Comparison of ENCODE assay signal across 1 cellular context in the genomic region with DNA sequence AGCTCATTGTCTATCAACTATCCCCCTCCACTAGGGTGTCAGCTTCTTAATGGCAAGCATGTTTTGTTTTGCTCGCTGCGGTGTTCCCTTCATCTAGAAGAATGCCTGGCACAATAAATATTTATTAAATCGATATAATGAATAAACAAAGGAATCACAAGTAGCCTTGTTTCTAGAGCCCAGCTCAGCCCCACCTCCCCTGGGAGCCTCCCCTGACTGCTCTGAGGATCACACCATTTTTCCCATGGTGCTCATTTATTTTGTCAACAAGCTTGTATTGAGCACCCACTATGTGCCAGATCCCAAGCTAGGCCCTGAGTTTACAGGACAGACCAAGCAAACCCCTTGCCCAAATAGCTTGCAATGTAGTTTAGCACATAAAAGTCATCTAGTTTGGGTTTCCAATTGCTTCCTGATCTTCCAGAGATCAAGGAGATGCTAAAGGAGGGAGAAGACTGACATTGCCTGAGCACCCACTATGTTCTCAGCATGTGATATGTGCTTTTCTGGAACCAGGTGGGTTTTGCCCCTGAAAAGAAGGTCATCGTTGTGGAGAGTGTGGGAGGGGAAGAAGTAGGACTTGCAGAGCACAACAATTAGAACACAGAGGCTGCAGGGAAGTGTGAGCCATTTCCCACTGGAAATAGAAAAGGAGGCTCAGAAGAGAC.
TF ChIP-seq lines count a peak whose summit lies in the region.

No MANE protein-coding gene starts in this region.

TF ChIP-seq in HepG2, 621 proteins besides CTCF, POLR2A, EP300 and RAD21 (continued from another document and continues in another):
- TF ChIP-seq, protein P1, sequence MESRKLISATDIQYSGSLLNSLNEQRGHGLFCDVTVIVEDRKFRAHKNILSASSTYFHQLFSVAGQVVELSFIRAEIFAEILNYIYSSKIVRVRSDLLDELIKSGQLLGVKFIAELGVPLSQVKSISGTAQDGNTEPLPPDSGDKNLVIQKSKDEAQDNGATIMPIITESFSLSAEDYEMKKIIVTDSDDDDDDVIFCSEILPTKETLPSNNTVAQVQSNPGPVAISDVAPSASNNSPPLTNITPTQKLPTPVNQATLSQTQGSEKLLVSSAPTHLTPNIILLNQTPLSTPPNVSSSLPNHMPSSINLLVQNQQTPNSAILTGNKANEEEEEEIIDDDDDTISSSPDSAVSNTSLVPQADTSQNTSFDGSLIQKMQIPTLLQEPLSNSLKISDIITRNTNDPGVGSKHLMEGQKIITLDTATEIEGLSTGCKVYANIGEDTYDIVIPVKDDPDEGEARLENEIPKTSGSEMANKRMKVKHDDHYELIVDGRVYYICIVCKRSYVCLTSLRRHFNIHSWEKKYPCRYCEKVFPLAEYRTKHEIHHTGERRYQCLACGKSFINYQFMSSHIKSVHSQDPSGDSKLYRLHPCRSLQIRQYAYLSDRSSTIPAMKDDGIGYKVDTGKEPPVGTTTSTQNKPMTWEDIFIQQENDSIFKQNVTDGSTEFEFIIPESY (CRISPR knock-in tag; IDR thresholded peaks at IDR 0.05) = no peak
- TF ChIP-seq ATF1 (CRISPR knock-in tag; IDR thresholded peaks at IDR 0.05) = no peak
- TF ChIP-seq, protein P2, sequence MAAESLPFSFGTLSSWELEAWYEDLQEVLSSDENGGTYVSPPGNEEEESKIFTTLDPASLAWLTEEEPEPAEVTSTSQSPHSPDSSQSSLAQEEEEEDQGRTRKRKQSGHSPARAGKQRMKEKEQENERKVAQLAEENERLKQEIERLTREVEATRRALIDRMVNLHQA (CRISPR knock-in tag; IDR thresholded peaks at IDR 0.05) = no peak
- no peak for TF ChIP-seq ZNF451 (CRISPR knock-in tag; IDR thresholded peaks at IDR 0.05)
- 0 out of 2 replicates have a peak, but pooled peaks have one; percentile 24 for TF ChIP-seq HNF1A (IDR thresholded peaks at IDR 0.05; ENCODE audit: low read depth)
- TF ChIP-seq HNF1A (CRISPR knock-in tag; IDR thresholded peaks at IDR 0.05; ENCODE audit: borderline replicate concordance) = no peak
- no peak for TF ChIP-seq HOXD1 (CRISPR knock-in tag; IDR thresholded peaks at IDR 0.05)
- TF ChIP-seq HOXA9 (CRISPR knock-in tag; IDR thresholded peaks at IDR 0.05; ENCODE audit: borderline replicate concordance) = peak; percentile 45
- no peak; the same call in 1 of the 2 replicates for TF ChIP-seq SOX5 (CRISPR knock-in tag; IDR thresholded peaks at IDR 0.05; ENCODE audit: borderline replicate concordance)
- no peak for TF ChIP-seq HDAC2 (CRISPR knock-in tag; IDR thresholded peaks at IDR 0.05)
- no peak; the same call in 1 of the 2 replicates for TF ChIP-seq ISL2 (CRISPR knock-in tag; IDR thresholded peaks at IDR 0.05)
- TF ChIP-seq IKZF1 (IDR thresholded peaks at IDR 0.05) = no peak
- TF ChIP-seq ZSCAN21 (CRISPR knock-in tag; IDR thresholded peaks at IDR 0.05; ENCODE audit: borderline replicate concordance) = no peak
- no peak for TF ChIP-seq ZNF644 (CRISPR knock-in tag; IDR thresholded peaks at IDR 0.05; ENCODE audit: low read depth)
- no peak for TF ChIP-seq ZNF235 (CRISPR knock-in tag; IDR thresholded peaks at IDR 0.05; ENCODE audit: borderline replicate concordance)
- TF ChIP-seq TEAD2 (CRISPR knock-in tag; IDR thresholded peaks at IDR 0.05) = no peak
- TF ChIP-seq ZNF512 (CRISPR knock-in tag; IDR thresholded peaks at IDR 0.05) = no peak
- no peak; the same call in 1 of the 2 replicates for TF ChIP-seq RCOR2 (CRISPR knock-in tag; IDR thresholded peaks at IDR 0.05)
- no peak for TF ChIP-seq CBX1 (IDR thresholded peaks at IDR 0.05; ENCODE audit: low read depth)
- no peak for TF ChIP-seq RELA (CRISPR knock-in tag; IDR thresholded peaks at IDR 0.05)
- TF ChIP-seq STAT5B (CRISPR knock-in tag; IDR thresholded peaks at IDR 0.05) = no peak
- no peak for TF ChIP-seq SNAI1 (CRISPR knock-in tag; IDR thresholded peaks at IDR 0.05; ENCODE audit: borderline replicate concordance)
- 0 out of 2 replicates have a peak, but pooled peaks have one; percentile 41 for TF ChIP-seq ZNF652 (CRISPR knock-in tag; IDR thresholded peaks at IDR 0.05; ENCODE audit: borderline replicate concordance, low read depth)
- TF ChIP-seq HMG20A (CRISPR knock-in tag; IDR thresholded peaks at IDR 0.05; ENCODE audit: borderline replicate concordance) = no peak
- TF ChIP-seq ESRRA (CRISPR knock-in tag; IDR thresholded peaks at IDR 0.05; ENCODE audit: low read depth) = no peak
- no peak for TF ChIP-seq GPBP1L1 (CRISPR knock-in tag; IDR thresholded peaks at IDR 0.05)
- no peak for TF ChIP-seq ZSCAN31 (CRISPR knock-in tag; IDR thresholded peaks at IDR 0.05; ENCODE audit: low read depth)
- no peak; a peak in 1 of 4 replicates for TF ChIP-seq MAFK (conservative IDR thresholded peaks at IDR 0.05 in 1 of 2, IDR thresholded peaks at IDR 0.05 in 1 of 2; ENCODE audit: low read length in 2 of 2)
- TF ChIP-seq KDM6A (CRISPR knock-in tag; IDR thresholded peaks at IDR 0.05; ENCODE audit: low read depth) = no peak
- no peak for TF ChIP-seq PCBP1 (IDR thresholded peaks at IDR 0.05; ENCODE audit: borderline replicate concordance, low read depth, low read length)
- TF ChIP-seq HES4 (CRISPR knock-in tag; IDR thresholded peaks at IDR 0.05; ENCODE audit: borderline replicate concordance) = no peak
- TF ChIP-seq ZNF30 (CRISPR knock-in tag; IDR thresholded peaks at IDR 0.05) = no peak
- TF ChIP-seq, protein P3, sequence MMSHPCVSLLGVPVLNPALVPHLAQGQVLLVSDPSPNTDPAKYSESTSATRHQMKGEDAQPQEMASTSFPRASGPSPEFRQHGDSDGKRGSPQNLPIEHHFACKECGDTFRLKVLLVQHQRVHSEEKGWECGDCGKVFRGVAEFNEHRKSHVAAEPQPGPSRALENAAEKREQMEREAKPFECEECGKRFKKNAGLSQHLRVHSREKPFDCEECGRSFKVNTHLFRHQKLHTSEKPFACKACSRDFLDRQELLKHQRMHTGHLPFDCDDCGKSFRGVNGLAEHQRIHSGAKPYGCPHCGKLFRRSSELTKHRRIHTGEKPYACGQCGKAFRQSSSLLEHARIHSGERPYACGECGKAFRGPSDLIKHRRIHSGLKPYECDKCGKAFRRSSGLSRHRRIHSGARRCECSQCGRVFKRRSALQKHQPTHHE (CRISPR knock-in tag; IDR thresholded peaks at IDR 0.05; ENCODE audit: borderline replicate concordance) = no peak
- TF ChIP-seq, protein P4, sequence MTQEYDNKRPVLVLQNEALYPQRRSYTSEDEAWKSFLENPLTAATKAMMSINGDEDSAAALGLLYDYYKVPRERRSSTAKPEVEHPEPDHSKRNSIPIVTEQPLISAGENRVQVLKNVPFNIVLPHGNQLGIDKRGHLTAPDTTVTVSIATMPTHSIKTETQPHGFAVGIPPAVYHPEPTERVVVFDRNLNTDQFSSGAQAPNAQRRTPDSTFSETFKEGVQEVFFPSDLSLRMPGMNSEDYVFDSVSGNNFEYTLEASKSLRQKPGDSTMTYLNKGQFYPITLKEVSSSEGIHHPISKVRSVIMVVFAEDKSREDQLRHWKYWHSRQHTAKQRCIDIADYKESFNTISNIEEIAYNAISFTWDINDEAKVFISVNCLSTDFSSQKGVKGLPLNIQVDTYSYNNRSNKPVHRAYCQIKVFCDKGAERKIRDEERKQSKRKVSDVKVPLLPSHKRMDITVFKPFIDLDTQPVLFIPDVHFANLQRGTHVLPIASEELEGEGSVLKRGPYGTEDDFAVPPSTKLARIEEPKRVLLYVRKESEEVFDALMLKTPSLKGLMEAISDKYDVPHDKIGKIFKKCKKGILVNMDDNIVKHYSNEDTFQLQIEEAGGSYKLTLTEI (CRISPR knock-in tag; conservative IDR thresholded peaks at IDR 0.05) = no peak
- no peak for TF ChIP-seq ZZZ3 (CRISPR knock-in tag; IDR thresholded peaks at IDR 0.05; ENCODE audit: borderline replicate concordance)
- no peak for TF ChIP-seq FIP1L1 (IDR thresholded peaks at IDR 0.05; ENCODE audit: borderline replicate concordance, insufficient read depth, low read depth, low read length)
- TF ChIP-seq, protein P5, sequence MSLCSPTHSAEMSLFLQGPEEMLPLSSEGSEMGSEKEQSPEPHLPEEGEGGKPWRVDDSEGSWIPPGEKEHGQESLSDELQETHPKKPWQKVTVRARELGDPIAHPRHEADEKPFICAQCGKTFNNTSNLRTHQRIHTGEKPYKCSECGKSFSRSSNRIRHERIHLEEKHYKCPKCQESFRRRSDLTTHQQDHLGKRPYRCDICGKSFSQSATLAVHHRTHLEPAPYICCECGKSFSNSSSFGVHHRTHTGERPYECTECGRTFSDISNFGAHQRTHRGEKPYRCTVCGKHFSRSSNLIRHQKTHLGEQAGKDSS (CRISPR knock-in tag; IDR thresholded peaks at IDR 0.05; ENCODE audit: borderline replicate concordance, low read depth) = no peak
- TF ChIP-seq NFIB (CRISPR knock-in tag; IDR thresholded peaks at IDR 0.05; ENCODE audit: borderline replicate concordance) = no peak
- no peak for TF ChIP-seq GTF2F1 (IDR thresholded peaks at IDR 0.05; ENCODE audit: low read length)
- TF ChIP-seq ZNF512B (CRISPR knock-in tag; IDR thresholded peaks at IDR 0.05; ENCODE audit: borderline replicate concordance) = no peak
- no peak for TF ChIP-seq ZNF777 (CRISPR knock-in tag; IDR thresholded peaks at IDR 0.05)
- TF ChIP-seq YEATS2 (CRISPR knock-in tag; IDR thresholded peaks at IDR 0.05; ENCODE audit: borderline replicate concordance) = no peak
- no peak for TF ChIP-seq ARNTL (CRISPR knock-in tag; IDR thresholded peaks at IDR 0.05)
- TF ChIP-seq ZNF317 (CRISPR knock-in tag; IDR thresholded peaks at IDR 0.05) = no peak
- TF ChIP-seq KAT7 (CRISPR knock-in tag; IDR thresholded peaks at IDR 0.05; ENCODE audit: borderline replicate concordance) = no peak
- TF ChIP-seq KLF9 (CRISPR knock-in tag; IDR thresholded peaks at IDR 0.05; ENCODE audit: low read depth) = no peak
- TF ChIP-seq ZNF34 (CRISPR knock-in tag; IDR thresholded peaks at IDR 0.05; ENCODE audit: borderline replicate concordance) = no peak
